ENCODE assay signal across 8 cellular contexts in genomic region chr2:95022309-95023221, GRCh38. TPM values are rescaled to one million over a fixed set of nuclear protein-coding genes. Genes with fewer than 3 reads are reported as not detected.
DNase-seq lines count a peak whose midpoint lies in the region; ATAC-seq lines count a peak whose summit lies in the region.

No MANE protein-coding gene starts in this region.

- H3K79me2 ChIP-seq in mesendoderm (ENCODE audit: control insufficient read depth, insufficient read depth, low read length) = no peaks in the 10 kb centered on the region

- no peaks in the 10 kb centered on the region for H3K27me3 Mint-ChIP-seq in CD4-positive, alpha-beta memory T cell
- no peaks in the 10 kb centered on the region for H3K27me3 Mint-ChIP-seq in activated CD4-positive, alpha-beta memory T cell treated with anti-CD3 and anti-CD28 coated beads for 36 hours

- H3K23ac ChIP-seq in mesendoderm (ENCODE audit: low read length) = no peak overlapping the region

- no CpG with 5 or more reads among the region's 15 CpGs for WGBS in mesendoderm (ENCODE audit: extremely low coverage, insufficient coverage, low lambda C conversion rate)

- no peak overlapping the region for H4K8ac ChIP-seq in mesendoderm (ENCODE audit: low read depth, low read length)

- no peak overlapping the region for H3K56ac ChIP-seq in mesendoderm (ENCODE audit: low read length)

- intact Hi-C loops in CD4-positive, alpha-beta memory T cell (cut with micrococcal nuclease) = loop anchor here (1.0 kb wide), 6 partner anchors 31 to 185 kb away; partner anchors contain the start of genes ZNF2 and ZNF892
- intact Hi-C loops in activated CD4-positive, alpha-beta memory T cell treated with anti-CD3 and anti-CD28 coated beads for 36 hours (cut with micrococcal nuclease) = loop anchor here (1.0 to 10.0 kb wide), 7 partner anchors 31 to 380 kb away; partner anchors contain the start of genes FAHD2A and ZNF892

- H3K9ac ChIP-seq in mesendoderm (ENCODE audit: low read length) = no peak overlapping the region

- H3K27ac Mint-ChIP-seq in CD4-positive, alpha-beta memory T cell = peak overlapping the region; percentile 72 to 98 (median 88)
- peak overlapping the region; percentile 55 for H3K27ac Mint-ChIP-seq in activated CD4-positive, alpha-beta memory T cell treated with anti-CD3 and anti-CD28 coated beads for 36 hours

- H3K4me1 ChIP-seq in CD4-positive, alpha-beta memory T cell (ENCODE audit: insufficient read depth, low read length) = peaks cover 47% of the 10 kb centered on the region
- H3K4me1 ChIP-seq in mesendoderm (ENCODE audit: control insufficient read depth, low read depth, low read length) = no peaks in the 10 kb centered on the region

- H3K27ac ChIP-seq in CD4-positive, alpha-beta memory T cell (ENCODE audit: low read depth, low read length) = peak overlapping the region; percentile 27
- no peak overlapping the region for H3K27ac ChIP-seq in mesendoderm (ENCODE audit: low read depth, low read length)

- H3K79me1 ChIP-seq in mesendoderm (ENCODE audit: low read length) = no peaks in the 10 kb centered on the region

- peak; percentile 76 to 80 (median 79) for DNase-seq in CD4-positive, alpha-beta memory T cell
- DNase-seq in NCI-H69 (lab: John Stamatoyannopoulos, UW) (peak; percentile 83), ecto neural progenitor cell (ENCODE audit: low spot score) (peak; percentile 83), mesendoderm (peak; percentile 74)
- DNase-seq in activated CD4-positive, alpha-beta memory T cell treated with anti-CD3 and anti-CD28 coated beads for 36 hours = peak; percentile 93
- peak; percentile 95 for DNase-seq in stimulated activated CD8-positive, alpha-beta memory T cell treated with anti-CD3 and anti-CD28 coated beads, Interleukin-4, amount 100 ng/mL, for 48 hours

- H3K36me3 Mint-ChIP-seq in CD4-positive, alpha-beta memory T cell = peaks cover 0 to 6% of the 10 kb centered on the region in 2 donors
- peaks cover 8% of the 10 kb centered on the region for H3K36me3 Mint-ChIP-seq in activated CD4-positive, alpha-beta memory T cell treated with anti-CD3 and anti-CD28 coated beads for 36 hours

- no peak overlapping the region for H4K5ac ChIP-seq in mesendoderm (ENCODE audit: low read length)

- no peaks in the 10 kb centered on the region for H3K36me3 ChIP-seq in CD4-positive, alpha-beta memory T cell (ENCODE audit: insufficient read depth, low read length)
- H3K36me3 ChIP-seq in mesendoderm (ENCODE audit: control insufficient read depth, insufficient read depth, low read length) = no peaks in the 10 kb centered on the region

- ATAC-seq in GM19351 (IDR thresholded peaks at IDR 0.05; ENCODE audit: unreplicated experiment) (peak; percentile 88), HG03432 (IDR thresholded peaks at IDR 0.05; ENCODE audit: unreplicated experiment) (peak; percentile 82)

- CTCF ChIA-PET in CD4-positive, alpha-beta memory T cell (lab: Charles Lee; ENCODE audit: partially characterized antibody) = interaction anchor here (0.7 to 10.6 kb wide), 25 partner anchors 8 to 177 kb away, joined by 3 to 765 read pairs (median 5); partner anchors contain the start of genes MRPS5 and ZNF2
- CTCF ChIA-PET in activated CD4-positive, alpha-beta memory T cell treated with anti-CD3 and anti-CD28 coated beads for 36 hours (lab: Charles Lee) = interaction anchor here (0.6 to 8.3 kb wide), 33 partner anchors 9 to 323 kb away, joined by 3 to 409 read pairs (median 5); partner anchors contain the start of genes MRPS5 and ZNF2

- no peak overlapping the region for H2AK5ac ChIP-seq in mesendoderm (ENCODE audit: low read length)

- H3K4me3 ChIP-seq in CD4-positive, alpha-beta memory T cell (ENCODE audit: low read length in 2 of 2) = no peak overlapping the region
- no peak overlapping the region for H3K4me3 ChIP-seq in mesendoderm (ENCODE audit: low read length)

- H3K18ac ChIP-seq in mesendoderm (ENCODE audit: low read length) = no peak overlapping the region

- H2BK15ac ChIP-seq in mesendoderm (replicated peaks; ENCODE audit: low read depth) = no peak overlapping the region

- POLR2A ChIA-PET in CD4-positive, alpha-beta memory T cell (lab: Charles Lee; ENCODE audit: partially characterized antibody) = interaction anchor here (0.8 to 9.2 kb wide), 17 partner anchors 9 to 143 kb away, joined by 3 to 647 read pairs (median 6); partner anchors contain the start of genes MRPS5, ZNF2 and ZNF514
- POLR2A ChIA-PET in activated CD4-positive, alpha-beta memory T cell treated with anti-CD3 and anti-CD28 coated beads for 36 hours (lab: Charles Lee) = interaction anchor here (0.6 to 2.9 kb wide), 9 partner anchors 31 to 93 kb away, joined by 3 to 17 read pairs (median 3); no protein-coding TSS in a partner anchor

- H3K27me3 ChIP-seq in CD4-positive, alpha-beta memory T cell (ENCODE audit: insufficient read depth, low read length) = no peaks in the 10 kb centered on the region
- H3K27me3 ChIP-seq in mesendoderm (ENCODE audit: insufficient read depth, low read length, poor library complexity) = peaks cover 30% of the 10 kb centered on the region

- no peak overlapping the region for H3K4me2 ChIP-seq in mesendoderm (ENCODE audit: low read length)

- peak overlapping the region; percentile 57 to 95 (median 74) for H3K4me3 Mint-ChIP-seq in CD4-positive, alpha-beta memory T cell
- H3K4me3 Mint-ChIP-seq in activated CD4-positive, alpha-beta memory T cell treated with anti-CD3 and anti-CD28 coated beads for 36 hours = no peak overlapping the region

- H3K4me1 Mint-ChIP-seq in CD4-positive, alpha-beta memory T cell = peaks cover 24 to 59% (median 42%) of the 10 kb centered on the region in 4 donors
- H3K4me1 Mint-ChIP-seq in activated CD4-positive, alpha-beta memory T cell treated with anti-CD3 and anti-CD28 coated beads for 36 hours (ENCODE audit: low read depth) = peaks cover 44% of the 10 kb centered on the region

- H3K9me3 ChIP-seq in CD4-positive, alpha-beta memory T cell (ENCODE audit: control insufficient read depth in 1 of 2, low read length in 2 of 2) = no peaks in the 10 kb centered on the region

- no peaks in the 10 kb centered on the region for H3K9me3 Mint-ChIP-seq in CD4-positive, alpha-beta memory T cell
- no peaks in the 10 kb centered on the region for H3K9me3 Mint-ChIP-seq in activated CD4-positive, alpha-beta memory T cell treated with anti-CD3 and anti-CD28 coated beads for 36 hours

- H2BK120ac ChIP-seq in mesendoderm (ENCODE audit: low read depth, low read length) = no peak overlapping the region

- H2BK5ac ChIP-seq in mesendoderm (ENCODE audit: low read length) = no peak overlapping the region

- no peak overlapping the region for H3K4ac ChIP-seq in mesendoderm (ENCODE audit: low read depth, low read length)

RNA-seq across cellular contexts. Expression of gene MAL, which starts 2.9 kb away (rescaled TPM):
- 100 to 1,000 TPM; 108 to 113 TPM for total RNA-seq in CD4-positive, alpha-beta memory T cell
- polyA plus RNA-seq in CD4-positive, alpha-beta memory T cell = 100 to 1,000 TPM; 271 to 274 TPM
- total RNA-seq in activated CD4-positive, alpha-beta memory T cell treated with anti-CD3 and anti-CD28 coated beads for 36 hours = 10 to 100 TPM; 63.5 to 63.6 TPM
- 0.10 TPM for polyA plus RNA-seq in mesendoderm (2013, experiment 1 of 2)
- polyA plus RNA-seq in mesendoderm (2013, experiment 2 of 2) = 0.14 TPM
